Comparison of ENCODE assay signal across 1 cellular context in the genomic region with DNA sequence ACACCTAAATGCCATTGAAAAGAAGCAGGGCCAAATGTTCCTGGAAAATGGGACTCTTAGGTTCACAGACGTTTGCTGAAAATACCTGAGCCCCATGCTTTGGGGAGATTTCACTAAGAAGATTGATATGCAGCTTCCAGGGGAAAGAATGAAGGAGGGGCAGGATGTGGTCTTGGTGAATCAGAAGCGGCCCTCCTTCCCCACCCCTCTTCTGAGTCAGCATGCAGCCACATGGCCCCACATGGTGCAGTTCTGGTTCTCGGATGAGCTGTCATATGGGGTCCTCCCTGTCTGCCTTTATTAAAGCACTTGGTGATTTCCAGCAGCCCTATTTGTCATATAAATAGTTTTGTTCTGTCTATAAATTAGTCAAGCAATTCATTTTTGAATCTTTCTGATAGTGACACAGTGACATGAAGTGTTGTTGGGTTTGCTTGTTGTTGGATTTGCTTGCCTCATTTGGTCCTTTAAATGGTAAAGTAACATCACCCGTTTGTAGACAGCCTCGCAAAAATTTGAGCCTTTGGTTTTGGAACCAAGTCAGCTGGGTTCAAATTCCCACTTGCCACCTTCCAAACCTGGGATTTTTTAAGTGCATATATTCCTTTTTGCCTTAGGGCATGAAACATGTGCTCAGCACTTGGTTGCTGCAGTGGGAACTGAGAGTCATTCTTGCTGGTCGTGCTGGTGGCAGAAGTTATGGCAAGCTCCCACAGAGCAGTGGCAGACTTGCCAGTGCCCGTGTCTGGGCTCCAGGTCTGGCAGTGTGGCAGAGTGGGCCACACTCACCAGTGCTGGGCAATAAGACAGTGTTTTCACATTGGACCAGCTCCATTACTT.
TF ChIP-seq lines count a peak whose summit lies in the region.

No MANE protein-coding gene starts in this region.

TF ChIP-seq in K562, 482 proteins besides CTCF, POLR2A, EP300 and RAD21 (continued from another document and continues in another):
- TF ChIP-seq, protein P1, sequence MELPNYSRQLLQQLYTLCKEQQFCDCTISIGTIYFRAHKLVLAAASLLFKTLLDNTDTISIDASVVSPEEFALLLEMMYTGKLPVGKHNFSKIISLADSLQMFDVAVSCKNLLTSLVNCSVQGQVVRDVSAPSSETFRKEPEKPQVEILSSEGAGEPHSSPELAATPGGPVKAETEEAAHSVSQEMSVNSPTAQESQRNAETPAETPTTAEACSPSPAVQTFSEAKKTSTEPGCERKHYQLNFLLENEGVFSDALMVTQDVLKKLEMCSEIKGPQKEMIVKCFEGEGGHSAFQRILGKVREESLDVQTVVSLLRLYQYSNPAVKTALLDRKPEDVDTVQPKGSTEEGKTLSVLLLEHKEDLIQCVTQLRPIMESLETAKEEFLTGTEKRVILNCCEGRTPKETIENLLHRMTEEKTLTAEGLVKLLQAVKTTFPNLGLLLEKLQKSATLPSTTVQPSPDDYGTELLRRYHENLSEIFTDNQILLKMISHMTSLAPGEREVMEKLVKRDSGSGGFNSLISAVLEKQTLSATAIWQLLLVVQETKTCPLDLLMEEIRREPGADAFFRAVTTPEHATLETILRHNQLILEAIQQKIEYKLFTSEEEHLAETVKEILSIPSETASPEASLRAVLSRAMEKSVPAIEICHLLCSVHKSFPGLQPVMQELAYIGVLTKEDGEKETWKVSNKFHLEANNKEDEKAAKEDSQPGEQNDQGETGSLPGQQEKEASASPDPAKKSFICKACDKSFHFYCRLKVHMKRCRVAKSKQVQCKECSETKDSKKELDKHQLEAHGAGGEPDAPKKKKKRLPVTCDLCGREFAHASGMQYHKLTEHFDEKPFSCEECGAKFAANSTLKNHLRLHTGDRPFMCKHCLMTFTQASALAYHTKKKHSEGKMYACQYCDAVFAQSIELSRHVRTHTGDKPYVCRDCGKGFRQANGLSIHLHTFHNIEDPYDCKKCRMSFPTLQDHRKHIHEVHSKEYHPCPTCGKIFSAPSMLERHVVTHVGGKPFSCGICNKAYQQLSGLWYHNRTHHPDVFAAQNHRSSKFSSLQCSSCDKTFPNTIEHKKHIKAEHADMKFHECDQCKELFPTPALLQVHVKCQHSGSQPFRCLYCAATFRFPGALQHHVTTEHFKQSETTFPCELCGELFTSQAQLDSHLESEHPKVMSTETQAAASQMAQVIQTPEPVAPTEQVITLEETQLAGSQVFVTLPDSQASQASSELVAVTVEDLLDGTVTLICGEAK (IDR thresholded peaks at IDR 0.05), result no peak
- TF ChIP-seq, protein P1 (CRISPR knock-in tag; IDR thresholded peaks at IDR 0.05), result peak; percentile 47; the same call in 1 of the 2 replicates
- TF ChIP-seq, protein P2, sequence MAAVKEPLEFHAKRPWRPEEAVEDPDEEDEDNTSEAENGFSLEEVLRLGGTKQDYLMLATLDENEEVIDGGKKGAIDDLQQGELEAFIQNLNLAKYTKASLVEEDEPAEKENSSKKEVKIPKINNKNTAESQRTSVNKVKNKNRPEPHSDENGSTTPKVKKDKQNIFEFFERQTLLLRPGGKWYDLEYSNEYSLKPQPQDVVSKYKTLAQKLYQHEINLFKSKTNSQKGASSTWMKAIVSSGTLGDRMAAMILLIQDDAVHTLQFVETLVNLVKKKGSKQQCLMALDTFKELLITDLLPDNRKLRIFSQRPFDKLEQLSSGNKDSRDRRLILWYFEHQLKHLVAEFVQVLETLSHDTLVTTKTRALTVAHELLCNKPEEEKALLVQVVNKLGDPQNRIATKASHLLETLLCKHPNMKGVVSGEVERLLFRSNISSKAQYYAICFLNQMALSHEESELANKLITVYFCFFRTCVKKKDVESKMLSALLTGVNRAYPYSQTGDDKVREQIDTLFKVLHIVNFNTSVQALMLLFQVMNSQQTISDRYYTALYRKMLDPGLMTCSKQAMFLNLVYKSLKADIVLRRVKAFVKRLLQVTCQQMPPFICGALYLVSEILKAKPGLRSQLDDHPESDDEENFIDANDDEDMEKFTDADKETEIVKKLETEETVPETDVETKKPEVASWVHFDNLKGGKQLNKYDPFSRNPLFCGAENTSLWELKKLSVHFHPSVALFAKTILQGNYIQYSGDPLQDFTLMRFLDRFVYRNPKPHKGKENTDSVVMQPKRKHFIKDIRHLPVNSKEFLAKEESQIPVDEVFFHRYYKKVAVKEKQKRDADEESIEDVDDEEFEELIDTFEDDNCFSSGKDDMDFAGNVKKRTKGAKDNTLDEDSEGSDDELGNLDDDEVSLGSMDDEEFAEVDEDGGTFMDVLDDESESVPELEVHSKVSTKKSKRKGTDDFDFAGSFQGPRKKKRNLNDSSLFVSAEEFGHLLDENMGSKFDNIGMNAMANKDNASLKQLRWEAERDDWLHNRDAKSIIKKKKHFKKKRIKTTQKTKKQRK (IDR thresholded peaks at IDR 0.05; ENCODE audit: borderline replicate concordance, low read depth, low read length), result no peak
- TF ChIP-seq ATF7 (IDR thresholded peaks at IDR 0.05) (no peak), FOXJ2 (tag; IDR thresholded peaks at IDR 0.05) (no peak), ESRRA (IDR thresholded peaks at IDR 0.05; ENCODE audit: borderline replicate concordance, low read depth) (no peak), ELF2 (CRISPR knock-in tag; IDR thresholded peaks at IDR 0.05) (no peak), PYGO2 (tag; IDR thresholded peaks at IDR 0.05) (no peak), MTA1 (IDR thresholded peaks at IDR 0.05; ENCODE audit: borderline replicate concordance) (no peak), TBL1XR1 (IDR thresholded peaks at IDR 0.05; ENCODE audit: low read length in 2 of 2) (no peak), FOXP1 (CRISPR knock-in tag; IDR thresholded peaks at IDR 0.05) (peak; percentile 82; the same call in 1 of the 2 replicates), BRD4 (IDR thresholded peaks at IDR 0.05) (no peak), PCBP2 (IDR thresholded peaks at IDR 0.05; ENCODE audit: low read depth, low read length, poor library complexity, severe bottlenecking) (no peak), ZFP36 (IDR thresholded peaks at IDR 0.05; ENCODE audit: low read depth, low read length, partially characterized antibody) (no peak), ZKSCAN8 (CRISPR knock-in tag; IDR thresholded peaks at IDR 0.05) (no peak), HDAC1 (IDR thresholded peaks at IDR 0.05) (peak in 1 of 2 experiments; percentile 20; a peak in 1 of 4 replicates), XRCC3 (IDR thresholded peaks at IDR 0.05) (no peak), HDAC3 (IDR thresholded peaks at IDR 0.05; ENCODE audit: borderline replicate concordance, partially characterized antibody) (no peak), SMARCA4 (IDR thresholded peaks at IDR 0.05) (peak; percentile 81), PHF21A (IDR thresholded peaks at IDR 0.05; ENCODE audit: borderline replicate concordance, low read depth) (no peak), OTX1 (CRISPR knock-in tag; IDR thresholded peaks at IDR 0.05) (no peak), POLR2H (tag; IDR thresholded peaks at IDR 0.05; ENCODE audit: low read depth) (no peak), HMG20B (CRISPR knock-in tag; IDR thresholded peaks at IDR 0.05) (no peak), BACH1 (tag; IDR thresholded peaks at IDR 0.05) (peak; percentile 45; the same call in 1 of the 2 replicates), GABPA (tag; conservative IDR thresholded peaks at IDR 0.05; ENCODE audit: low read depth) (peak; percentile 68), MCM3 (IDR thresholded peaks at IDR 0.05) (no peak), RAD51 (IDR thresholded peaks at IDR 0.05; ENCODE audit: borderline replicate concordance, low read depth) (peak; percentile 14; the same call in 1 of the 2 replicates)
- TF ChIP-seq, protein P3, sequence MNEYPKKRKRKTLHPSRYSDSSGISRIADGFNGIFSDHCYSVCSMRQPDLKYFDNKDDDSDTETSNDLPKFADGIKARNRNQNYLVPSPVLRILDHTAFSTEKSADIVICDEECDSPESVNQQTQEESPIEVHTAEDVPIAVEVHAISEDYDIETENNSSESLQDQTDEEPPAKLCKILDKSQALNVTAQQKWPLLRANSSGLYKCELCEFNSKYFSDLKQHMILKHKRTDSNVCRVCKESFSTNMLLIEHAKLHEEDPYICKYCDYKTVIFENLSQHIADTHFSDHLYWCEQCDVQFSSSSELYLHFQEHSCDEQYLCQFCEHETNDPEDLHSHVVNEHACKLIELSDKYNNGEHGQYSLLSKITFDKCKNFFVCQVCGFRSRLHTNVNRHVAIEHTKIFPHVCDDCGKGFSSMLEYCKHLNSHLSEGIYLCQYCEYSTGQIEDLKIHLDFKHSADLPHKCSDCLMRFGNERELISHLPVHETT (CRISPR knock-in tag; conservative IDR thresholded peaks at IDR 0.05 in 1 of 2, IDR thresholded peaks at IDR 0.05 in 1 of 2), result no peak
- TF ChIP-seq, protein P4, sequence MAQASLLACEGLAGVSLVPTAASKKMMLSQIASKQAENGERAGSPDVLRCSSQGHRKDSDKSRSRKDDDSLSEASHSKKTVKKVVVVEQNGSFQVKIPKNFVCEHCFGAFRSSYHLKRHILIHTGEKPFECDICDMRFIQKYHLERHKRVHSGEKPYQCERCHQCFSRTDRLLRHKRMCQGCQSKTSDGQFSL (CRISPR knock-in tag; IDR thresholded peaks at IDR 0.05), result peak; percentile 41; the same call in 1 of the 2 replicates
- TF ChIP-seq, protein P4 (tag; IDR thresholded peaks at IDR 0.05), result no peak
- TF ChIP-seq, protein P5, sequence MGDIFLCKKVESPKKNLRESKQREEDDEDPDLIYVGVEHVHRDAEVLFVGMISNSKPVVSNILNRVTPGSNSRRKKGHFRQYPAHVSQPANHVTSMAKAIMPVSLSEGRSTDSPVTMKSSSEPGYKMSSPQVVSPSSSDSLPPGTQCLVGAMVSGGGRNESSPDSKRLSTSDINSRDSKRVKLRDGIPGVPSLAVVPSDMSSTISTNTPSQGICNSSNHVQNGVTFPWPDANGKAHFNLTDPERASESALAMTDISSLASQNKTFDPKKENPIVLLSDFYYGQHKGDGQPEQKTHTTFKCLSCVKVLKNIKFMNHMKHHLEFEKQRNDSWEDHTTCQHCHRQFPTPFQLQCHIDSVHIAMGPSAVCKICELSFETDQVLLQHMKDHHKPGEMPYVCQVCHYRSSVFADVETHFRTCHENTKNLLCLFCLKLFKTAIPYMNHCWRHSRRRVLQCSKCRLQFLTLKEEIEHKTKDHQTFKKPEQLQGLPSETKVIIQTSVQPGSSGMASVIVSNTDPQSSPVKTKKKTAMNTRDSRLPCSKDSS (IDR thresholded peaks at IDR 0.05; ENCODE audit: low read depth, partially characterized antibody), result no peak
- TF ChIP-seq, protein P6, sequence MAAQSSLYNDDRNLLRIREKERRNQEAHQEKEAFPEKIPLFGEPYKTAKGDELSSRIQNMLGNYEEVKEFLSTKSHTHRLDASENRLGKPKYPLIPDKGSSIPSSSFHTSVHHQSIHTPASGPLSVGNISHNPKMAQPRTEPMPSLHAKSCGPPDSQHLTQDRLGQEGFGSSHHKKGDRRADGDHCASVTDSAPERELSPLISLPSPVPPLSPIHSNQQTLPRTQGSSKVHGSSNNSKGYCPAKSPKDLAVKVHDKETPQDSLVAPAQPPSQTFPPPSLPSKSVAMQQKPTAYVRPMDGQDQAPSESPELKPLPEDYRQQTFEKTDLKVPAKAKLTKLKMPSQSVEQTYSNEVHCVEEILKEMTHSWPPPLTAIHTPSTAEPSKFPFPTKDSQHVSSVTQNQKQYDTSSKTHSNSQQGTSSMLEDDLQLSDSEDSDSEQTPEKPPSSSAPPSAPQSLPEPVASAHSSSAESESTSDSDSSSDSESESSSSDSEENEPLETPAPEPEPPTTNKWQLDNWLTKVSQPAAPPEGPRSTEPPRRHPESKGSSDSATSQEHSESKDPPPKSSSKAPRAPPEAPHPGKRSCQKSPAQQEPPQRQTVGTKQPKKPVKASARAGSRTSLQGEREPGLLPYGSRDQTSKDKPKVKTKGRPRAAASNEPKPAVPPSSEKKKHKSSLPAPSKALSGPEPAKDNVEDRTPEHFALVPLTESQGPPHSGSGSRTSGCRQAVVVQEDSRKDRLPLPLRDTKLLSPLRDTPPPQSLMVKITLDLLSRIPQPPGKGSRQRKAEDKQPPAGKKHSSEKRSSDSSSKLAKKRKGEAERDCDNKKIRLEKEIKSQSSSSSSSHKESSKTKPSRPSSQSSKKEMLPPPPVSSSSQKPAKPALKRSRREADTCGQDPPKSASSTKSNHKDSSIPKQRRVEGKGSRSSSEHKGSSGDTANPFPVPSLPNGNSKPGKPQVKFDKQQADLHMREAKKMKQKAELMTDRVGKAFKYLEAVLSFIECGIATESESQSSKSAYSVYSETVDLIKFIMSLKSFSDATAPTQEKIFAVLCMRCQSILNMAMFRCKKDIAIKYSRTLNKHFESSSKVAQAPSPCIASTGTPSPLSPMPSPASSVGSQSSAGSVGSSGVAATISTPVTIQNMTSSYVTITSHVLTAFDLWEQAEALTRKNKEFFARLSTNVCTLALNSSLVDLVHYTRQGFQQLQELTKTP (IDR thresholded peaks at IDR 0.05; ENCODE audit: low read depth in 1 of 2, partially characterized antibody in 2 of 2), result peak in 1 of 2 experiments; percentile 58
- TF ChIP-seq, protein P7, sequence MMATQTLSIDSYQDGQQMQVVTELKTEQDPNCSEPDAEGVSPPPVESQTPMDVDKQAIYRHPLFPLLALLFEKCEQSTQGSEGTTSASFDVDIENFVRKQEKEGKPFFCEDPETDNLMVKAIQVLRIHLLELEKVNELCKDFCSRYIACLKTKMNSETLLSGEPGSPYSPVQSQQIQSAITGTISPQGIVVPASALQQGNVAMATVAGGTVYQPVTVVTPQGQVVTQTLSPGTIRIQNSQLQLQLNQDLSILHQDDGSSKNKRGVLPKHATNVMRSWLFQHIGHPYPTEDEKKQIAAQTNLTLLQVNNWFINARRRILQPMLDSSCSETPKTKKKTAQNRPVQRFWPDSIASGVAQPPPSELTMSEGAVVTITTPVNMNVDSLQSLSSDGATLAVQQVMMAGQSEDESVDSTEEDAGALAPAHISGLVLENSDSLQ (IDR thresholded peaks at IDR 0.05), result peak; percentile 62
